Comparison of ENCODE assay signal across 21 cellular contexts in genomic region chr10:6236349-6237188, GRCh38. TPM values are rescaled to one million over a fixed set of nuclear protein-coding genes. Genes with fewer than 3 reads are reported as not detected.
DNase-seq lines count a peak whose midpoint lies in the region; ATAC-seq and TF ChIP-seq lines count a peak whose summit lies in the region.
"Had no signal": no experiment of that assay in that cellular context is flagged by ENCODE, and none has a peak within 500 bp of the region (broad histone marks: within the 10 kb centered on the region; RNA-seq: fewer than 3 reads in every experiment).

No MANE protein-coding gene starts in this region.

- no CpG with 5 or more reads among the region's 37 CpGs for WGBS in trophoblast cell (ENCODE audit: extremely low coverage, insufficient coverage, insufficient read length)

- H3K36me3 Mint-ChIP-seq in activated CD4-positive, alpha-beta T cell treated with anti-CD3 and anti-CD28 coated beads for 36 hours (ENCODE audit: low read depth): peaks cover 80% of the 10 kb centered on the region
- H3K36me3 Mint-ChIP-seq in CD4-positive, CD25-positive, alpha-beta regulatory T cell: peaks cover 18% of the 10 kb centered on the region
- H3K36me3 Mint-ChIP-seq: natural killer cell had no signal

- peak overlapping the region; percentile 30 for H4K91ac ChIP-seq in trophoblast cell (ENCODE audit: low read depth, low read length)

- H2BK12ac ChIP-seq in trophoblast cell (ENCODE audit: low read length): peak overlapping the region; percentile 91

- H3K27ac ChIP-seq in CD4-positive, CD25-positive, alpha-beta regulatory T cell (ENCODE audit: insufficient read depth, low read length, poor library complexity, severe bottlenecking): no peak overlapping the region
- H3K27ac ChIP-seq in brain microvascular endothelial cell: no peak overlapping the region
- H3K27ac ChIP-seq in trophoblast cell (ENCODE audit: low read depth, low read length): no peak overlapping the region
- H3K27ac ChIP-seq: C4-2B, heart right ventricle, transverse colon had no signal

- no peak overlapping the region for H3K23ac ChIP-seq in trophoblast cell (ENCODE audit: low read length)

- H2AFZ ChIP-seq in trophoblast cell (ENCODE audit: insufficient read depth, low read length, poor library complexity): no peak overlapping the region

- H3K79me2 ChIP-seq in trophoblast cell (ENCODE audit: control insufficient read depth, insufficient read depth, low read length, poor library complexity): no peaks in the 10 kb centered on the region

- peaks cover 21% of the 10 kb centered on the region for H3K36me3 ChIP-seq in CD4-positive, CD25-positive, alpha-beta regulatory T cell (ENCODE audit: control insufficient read depth, insufficient read depth, low read length)
- H3K36me3 ChIP-seq in brain microvascular endothelial cell (replicated peaks) (peaks cover 29% of the 10 kb centered on the region), trophoblast cell (ENCODE audit: control insufficient read depth in 1 of 2, insufficient read depth in 2 of 2, low read length in 2 of 2) (peaks cover 41 to 49% of the 10 kb centered on the region in 2 experiments)

- no peaks in the 10 kb centered on the region for H3K9me3 ChIP-seq in CD4-positive, CD25-positive, alpha-beta regulatory T cell (ENCODE audit: control insufficient read depth in 2 of 2, low read length in 2 of 2)
- no peaks in the 10 kb centered on the region for H3K9me3 ChIP-seq in trophoblast cell (ENCODE audit: insufficient read depth, low read depth, low read length)
- H3K9me3 ChIP-seq: heart right ventricle, transverse colon had no signal

- H2AK5ac ChIP-seq in trophoblast cell (ENCODE audit: low read length): no peak overlapping the region

- H3K27me3 ChIP-seq in CD4-positive, CD25-positive, alpha-beta regulatory T cell (ENCODE audit: control insufficient read depth, insufficient read depth, low read length): no peaks in the 10 kb centered on the region
- H3K27me3 ChIP-seq in brain microvascular endothelial cell (replicated peaks): no peaks in the 10 kb centered on the region
- H3K27me3 ChIP-seq in trophoblast cell (ENCODE audit: insufficient read depth, low read length): no peaks in the 10 kb centered on the region
- H3K27me3 ChIP-seq: heart right ventricle, transverse colon had no signal

- intact Hi-C loops in activated CD4-positive, alpha-beta T cell treated with anti-CD3 and anti-CD28 coated beads for 36 hours (cut with DNase I, micrococcal nuclease): loop anchor here (10.0 kb wide), 1 partner anchor 168 kb away; no protein-coding TSS in a partner anchor

- ATAC-seq in activated CD4-positive, alpha-beta T cell treated with anti-CD3 and anti-CD28 coated beads for 36 hours: no peak
- no peak for ATAC-seq in CD4-positive, CD25-positive, alpha-beta regulatory T cell (ENCODE audit: low read depth in 2 of 2)
- ATAC-seq: GM12878; heart right ventricle; natural killer cell; stimulated activated memory B cell treated with anti-CD40 and anti-IgM and Interleukin-4, amounts not matched to agents 10 μg/mL and 1 μg/mL and 100 μg/mL, for 72 hours had no signal

- no peak overlapping the region for H4K12ac ChIP-seq in trophoblast cell (ENCODE audit: low read depth, low read length)

- H3K4me2 ChIP-seq in trophoblast cell (ENCODE audit: low read length): no peak overlapping the region

- DNase-seq in activated CD4-positive, alpha-beta T cell treated with anti-CD3 and anti-CD28 coated beads for 36 hours: peak; percentile 30
- no peak for DNase-seq in activated CD4-positive, alpha-beta T cell treated with anti-CD3 and anti-CD28 coated beads for 48 hours
- no peak for DNase-seq in CD4-positive, CD25-positive, alpha-beta regulatory T cell
- DNase-seq in brain microvascular endothelial cell (peak; percentile 16), trophoblast cell (no peak), NCI-H2107 treated with DMSO at 0.1 percent for 48 hours (lab: John Stamatoyannopoulos, UW; ENCODE audit: unreplicated experiment) (no peak), NCI-H2171 (lab: John Stamatoyannopoulos, UW) (no peak)
- no peak for DNase-seq in stimulated activated CD4-positive, alpha-beta T cell treated with anti-CD3 and anti-CD28 coated beads, Interleukin-15, amount 100 ng/mL, for 24 hours
- DNase-seq: activated CD8-positive, alpha-beta memory T cell treated with anti-CD3 and anti-CD28 coated beads, Interleukin-2, amount 50 U/mL, for 48 hours; central memory CD4-positive, alpha-beta T cell; DMS153; GF-D8; heart right ventricle; natural killer cell; NCI-H1092; NCI-H2171 treated with DMSO at 0.1 percent for 48 hours; NCI-H748 treated with DMSO at 0.1 percent for 48 hours; transverse colon had no signal

- POLR2A ChIA-PET in activated CD4-positive, alpha-beta T cell treated with anti-CD3 and anti-CD28 coated beads for 36 hours (lab: Charles Lee): interaction anchor here (0.5 to 0.6 kb wide), 2 partner anchors 29 to 39 kb away, joined by 3 to 5 read pairs; no protein-coding TSS in a partner anchor

- H3K14ac ChIP-seq in trophoblast cell (ENCODE audit: low read length): peak overlapping the region; percentile 16

- H3K79me1 ChIP-seq in trophoblast cell (ENCODE audit: low read length): peaks cover 9% of the 10 kb centered on the region

- H3K4me1 ChIP-seq in CD4-positive, CD25-positive, alpha-beta regulatory T cell (ENCODE audit: control insufficient read depth, insufficient read depth, low read length, poor library complexity, severe bottlenecking): peaks cover 6% of the 10 kb centered on the region
- H3K4me1 ChIP-seq in trophoblast cell (ENCODE audit: control insufficient read depth in 1 of 2, insufficient read depth in 2 of 2, low read length in 2 of 2): peaks cover 3 to 6% of the 10 kb centered on the region in 2 experiments
- H3K4me1 ChIP-seq: transverse colon had no signal

- peak overlapping the region; percentile 4 for H3K4me3 Mint-ChIP-seq in activated CD4-positive, alpha-beta T cell treated with anti-CD3 and anti-CD28 coated beads for 36 hours
- H3K4me3 Mint-ChIP-seq in CD4-positive, CD25-positive, alpha-beta regulatory T cell: no peak overlapping the region
- H3K4me3 Mint-ChIP-seq: natural killer cell; stimulated activated memory B cell treated with anti-CD40 and anti-IgM and Interleukin-4, amounts not matched to agents 10 μg/mL and 1 μg/mL and 100 μg/mL, for 72 hours had no signal

- H3K4me3 ChIP-seq in CD4-positive, CD25-positive, alpha-beta regulatory T cell (ENCODE audit: low read depth, low read length): no peak overlapping the region
- H3K4me3 ChIP-seq in brain microvascular endothelial cell (ENCODE audit: low read depth, low read length) (no peak overlapping the region), trophoblast cell (ENCODE audit: low read depth, low read length) (no peak overlapping the region)
- H3K4me3 ChIP-seq: GM12878, heart right ventricle, transverse colon had no signal

- peaks cover 23% of the 10 kb centered on the region for H3K4me1 Mint-ChIP-seq in activated CD4-positive, alpha-beta T cell treated with anti-CD3 and anti-CD28 coated beads for 36 hours
- H3K4me1 Mint-ChIP-seq in CD4-positive, CD25-positive, alpha-beta regulatory T cell: peaks cover 10 to 20% (median 12%) of the 10 kb centered on the region in 4 donors

- H2BK5ac ChIP-seq in trophoblast cell (ENCODE audit: low read depth, low read length, poor library complexity): no peak overlapping the region

- H4K8ac ChIP-seq in trophoblast cell (ENCODE audit: low read depth, low read length): no peak overlapping the region

- no peak for TF ChIP-seq CTCF in brain microvascular endothelial cell (IDR thresholded peaks at IDR 0.05; ENCODE audit: low read depth, low read length, missing control alignments)

- no peak overlapping the region for H3K9ac ChIP-seq in trophoblast cell (ENCODE audit: low read length)

- no peak overlapping the region for H3K27ac Mint-ChIP-seq in activated CD4-positive, alpha-beta T cell treated with anti-CD3 and anti-CD28 coated beads for 36 hours
- H3K27ac Mint-ChIP-seq in CD4-positive, CD25-positive, alpha-beta regulatory T cell: peak overlapping the region in 2 of 3 donors; percentile 54 to 84
- H3K27ac Mint-ChIP-seq: natural killer cell; stimulated activated memory B cell treated with anti-CD40 and anti-IgM and Interleukin-4, amounts not matched to agents 10 μg/mL and 1 μg/mL and 100 μg/mL, for 72 hours had no signal

- no peak overlapping the region for H3K4ac ChIP-seq in trophoblast cell (ENCODE audit: low read depth, low read length)

- no peak overlapping the region for H3K18ac ChIP-seq in trophoblast cell (ENCODE audit: low read length)

- in situ Hi-C loops in brain microvascular endothelial cell (cut with HindIII; ENCODE audit: low pct_ligation_motif_present, low sequenced_read_pairs): no loop called here

- no peaks in the 10 kb centered on the region for H3K27me3 Mint-ChIP-seq in activated CD4-positive, alpha-beta T cell treated with anti-CD3 and anti-CD28 coated beads for 36 hours
- H3K27me3 Mint-ChIP-seq in CD4-positive, CD25-positive, alpha-beta regulatory T cell: no peaks in the 10 kb centered on the region
- H3K27me3 Mint-ChIP-seq: stimulated activated memory B cell treated with anti-CD40 and anti-IgM and Interleukin-4, amounts not matched to agents 10 μg/mL and 1 μg/mL and 100 μg/mL, for 72 hours had no signal

- CTCF ChIA-PET in activated CD4-positive, alpha-beta T cell treated with anti-CD3 and anti-CD28 coated beads for 36 hours (lab: Charles Lee): interaction anchor here (0.7 to 3.3 kb wide), 4 partner anchors 29 to 170 kb away, joined by 3 to 15 read pairs (median 4); no protein-coding TSS in a partner anchor

- H2BK120ac ChIP-seq in trophoblast cell (ENCODE audit: insufficient read depth, low read length, poor library complexity): no peak overlapping the region

- peaks cover 4% of the 10 kb centered on the region for H3K9me3 Mint-ChIP-seq in activated CD4-positive, alpha-beta T cell treated with anti-CD3 and anti-CD28 coated beads for 36 hours (ENCODE audit: low read depth)
- peaks cover 0 to 2% (median 0%) of the 10 kb centered on the region in 7 donors for H3K9me3 Mint-ChIP-seq in CD4-positive, CD25-positive, alpha-beta regulatory T cell
- H3K9me3 Mint-ChIP-seq: natural killer cell; stimulated activated memory B cell treated with anti-CD40 and anti-IgM and Interleukin-4, amounts not matched to agents 10 μg/mL and 1 μg/mL and 100 μg/mL, for 72 hours had no signal

RNA-seq across cellular contexts. Expression of gene PFKFB3, which starts 33.8 kb away (rescaled TPM):
- total RNA-seq in activated CD4-positive, alpha-beta T cell treated with anti-CD3 and anti-CD28 coated beads for 36 hours: 100 to 1,000 TPM; 133 to 183 TPM
- total RNA-seq in CD4-positive, CD25-positive, alpha-beta regulatory T cell: 96.3 TPM
- polyA plus RNA-seq in CD4-positive, CD25-positive, alpha-beta regulatory T cell: 1 to 10 TPM; 2.8 to 6.2 (median 3.9) TPM
- polyA plus RNA-seq in trophoblast cell (2013): 45.0 and 46.4 TPM in 2 replicates

Comparison
In these comparisons a context has a peak if more than half of its experiments do, and no peak if none do; other contexts are left out.
1. DNase-seq: peak in activated CD4-positive, alpha-beta T cell treated with anti-CD3 and anti-CD28 coated beads for 36 hours (single experiment) and brain microvascular endothelial cell (single experiment); none in activated CD4-positive, alpha-beta T cell treated with anti-CD3 and anti-CD28 coated beads for 48 hours (single experiment), CD4-positive, CD25-positive, alpha-beta regulatory T cell (0 of 3), trophoblast cell (0 of 2), NCI-H2107 treated with DMSO at 0.1 percent for 48 hours (single experiment), stimulated activated CD4-positive, alpha-beta T cell treated with anti-CD3 and anti-CD28 coated beads, Interleukin-15, amount 100 ng/mL, for 24 hours (single experiment) and NCI-H2171 (single experiment).